13 cellular contexts compared by ENCODE assay signal in genomic region chr20:56414842-56415765, GRCh38. TPM values are rescaled to one million over a fixed set of nuclear protein-coding genes. Genes with fewer than 3 reads are reported as not detected.
DNase-seq lines count a peak whose midpoint lies in the region; ATAC-seq, FAIRE-seq and TF ChIP-seq lines count a peak whose summit lies in the region.
"Had no signal": no experiment of that assay in that cellular context is flagged by ENCODE, and none has a peak within 500 bp of the region (broad histone marks: within the 10 kb centered on the region; RNA-seq: fewer than 3 reads in every experiment).

No MANE protein-coding gene starts in this region.

- H3K4me3 Mint-ChIP-seq in activated CD4-positive, alpha-beta T cell treated with anti-CD3 and anti-CD28 coated beads, Interleukin-2, amount 10 ng/mL, durations not matched to agents 24 days and 14 days, result peak overlapping the region; percentile 57

- POLR2A ChIA-PET in K562 (lab: Yijun Ruan, JAX), result interaction anchor here (0.6 to 5.1 kb wide), 9 partner anchors 8 to 1301 kb away, joined by 3 to 72 read pairs (median 3); partner anchors contain the start of genes AURKA and CSTF1

- DNase-seq in AG08396 (ENCODE audit: low spot score), result peak; percentile 28
- DNase-seq in activated CD4-positive, alpha-beta T cell treated with anti-CD3 and anti-CD28 coated beads, Interleukin-2, amount 10 ng/mL, durations not matched to agents 24 days and 14 days, result peak; percentile 73
- peak; percentile 54 to 91 (median 66) for DNase-seq in K562 (ENCODE audit: extremely low read depth in 1 of 4, low spot score in 3 of 4)
- DNase-seq in OCI-M2 (lab: John Stamatoyannopoulos, UW; ENCODE audit: unreplicated experiment), result no peak
- DNase-seq in NCI-H187 treated with DMSO at 0.1 percent for 48 hours (lab: John Stamatoyannopoulos, UW), result no peak
- no peak for DNase-seq in amygdala (lab: John Stamatoyannopoulos, UW)
- DNase-seq: BE2C, hypothalamus had no signal

- H3K27me3 ChIP-seq in K562 (ENCODE audit: control insufficient read depth in 2 of 2, insufficient read depth in 2 of 2, low read length in 2 of 2) (no peaks in the 10 kb centered on the region), skeletal muscle satellite cell (ENCODE audit: control insufficient read depth, insufficient read depth, low read length) (no peaks in the 10 kb centered on the region)
- H3K27me3 ChIP-seq: BE2C, cardiac muscle cell had no signal

- peak; percentile 56 for ATAC-seq in K562
- ATAC-seq in GM21515 (IDR thresholded peaks at IDR 0.05; ENCODE audit: unreplicated experiment), result no peak

- intact Hi-C loops in activated CD4-positive, alpha-beta T cell treated with anti-CD3 and anti-CD28 coated beads, Interleukin-2, amount 10 ng/mL, durations not matched to agents 24 days and 14 days (cut with micrococcal nuclease), result loop anchor here (1.0 kb wide), 2 partner anchors 25 to 53 kb away; partner anchors contain the start of gene RTF2
- intact Hi-C loops in K562 (cut with micrococcal nuclease), result loop anchor here (5.0 kb wide), 1 partner anchor 52 kb away; the partner anchor contains the start of gene RTF2

- peak; percentile 84 for FAIRE-seq in K562 (lab: Jason Lieb, UNC)
- FAIRE-seq: H54 had no signal

- H3K36me3 ChIP-seq in K562 (ENCODE audit: control insufficient read depth, insufficient read depth, low read length) (peaks cover 43% of the 10 kb centered on the region; the same call in 2 of the 3 replicates), skeletal muscle satellite cell (ENCODE audit: insufficient read depth, low read length) (no peaks in the 10 kb centered on the region)
- H3K36me3 ChIP-seq: cardiac muscle cell had no signal

- CTCF ChIA-PET in K562 (lab: Yijun Ruan, JAX; ENCODE audit: low intra/inter-chr PET ratio), result no interaction called here

- in situ Hi-C loops in K562 (cut with MboI), result no loop called here

- H3K9me1 ChIP-seq in K562 (ENCODE audit: control insufficient read depth, insufficient read depth, low read length), result no peaks in the 10 kb centered on the region

- BruUV-seq in K562 (replicated peaks; lab: Mats Ljungman, UMichigan), result no TSS peak

- peak overlapping the region; percentile 87 for H3K27ac Mint-ChIP-seq in activated CD4-positive, alpha-beta T cell treated with anti-CD3 and anti-CD28 coated beads, Interleukin-2, amount 10 ng/mL, durations not matched to agents 24 days and 14 days

- no peak for TF ChIP-seq POLR2A in K562 (conservative IDR thresholded peaks at IDR 0.05)

- no peaks in the 10 kb centered on the region for H3K27me3 Mint-ChIP-seq in activated CD4-positive, alpha-beta T cell treated with anti-CD3 and anti-CD28 coated beads, Interleukin-2, amount 10 ng/mL, durations not matched to agents 24 days and 14 days

- H3K27ac ChIP-seq in K562 (ENCODE audit: extremely low read depth, low read depth, low read length), result peak overlapping the region; percentile 85
- H3K27ac ChIP-seq: cardiac muscle cell, SK-N-MC had no signal

- no peaks in the 10 kb centered on the region for H3K9me3 ChIP-seq in K562 (replicated peaks; ENCODE audit: control insufficient read depth, insufficient read depth, low read depth, low read length)
- H3K9me3 ChIP-seq in skeletal muscle satellite cell (replicated peaks; ENCODE audit: low read length), result no peaks in the 10 kb centered on the region
- H3K9me3 ChIP-seq: BE2C had no signal

- H3K4me1 ChIP-seq in K562 (replicated peaks in 1 of 2; ENCODE audit: control insufficient read depth in 2 of 2, insufficient read depth in 2 of 2, low read length in 2 of 2) (peaks cover 28 to 59% of the 10 kb centered on the region in 2 experiments), skeletal muscle satellite cell (ENCODE audit: control insufficient read depth, insufficient read depth, low read length) (peaks cover 32% of the 10 kb centered on the region)
- H3K4me1 ChIP-seq: BE2C had no signal

- 5% methylated on average over 12 of the region's 12 CpGs for WGBS in K562 (ENCODE audit: insufficient coverage, low coverage, missing lambda C conversion rate)

- H2AFZ ChIP-seq in K562 (ENCODE audit: low read depth, low read length), result peak overlapping the region; percentile 50

- peak overlapping the region; percentile 77 for H3K4me3 ChIP-seq in K562
- H3K4me3 ChIP-seq in skeletal muscle satellite cell (ENCODE audit: low read length), result no peak overlapping the region
- H3K4me3 ChIP-seq: cardiac muscle cell, SK-N-MC had no signal

- TF ChIP-seq RAD21 in K562 (CRISPR knock-in tag; conservative IDR thresholded peaks at IDR 0.05 in 1 of 2, IDR thresholded peaks at IDR 0.05 in 1 of 2), result no peak

- H3K4me2 ChIP-seq in K562 (ENCODE audit: insufficient read depth, low read length) (peak overlapping the region; percentile 99), skeletal muscle satellite cell (ENCODE audit: low read length) (peak overlapping the region; percentile 48)

- peak; percentile 51; the same call in 1 of the 2 replicates for TF ChIP-seq EP300 in K562 (IDR thresholded peaks at IDR 0.05; ENCODE audit: low read length)

- peaks cover 58% of the 10 kb centered on the region for H3K4me1 Mint-ChIP-seq in activated CD4-positive, alpha-beta T cell treated with anti-CD3 and anti-CD28 coated beads, Interleukin-2, amount 10 ng/mL, durations not matched to agents 24 days and 14 days

- H3K9ac ChIP-seq in K562 (ENCODE audit: insufficient read depth in 1 of 2, low read depth in 2 of 2, low read length in 2 of 2) (peak overlapping the region; percentile 73 to 77; a peak in 3 of 4 replicates), skeletal muscle satellite cell (ENCODE audit: low read depth, low read length) (peak overlapping the region; percentile 16)

- no peaks in the 10 kb centered on the region; the same call in 1 of the 2 replicates for H4K20me1 ChIP-seq in K562 (replicated peaks; ENCODE audit: control insufficient read depth, insufficient read depth, low read length)

- peaks cover 4% of the 10 kb centered on the region for H3K9me3 Mint-ChIP-seq in activated CD4-positive, alpha-beta T cell treated with anti-CD3 and anti-CD28 coated beads, Interleukin-2, amount 10 ng/mL, durations not matched to agents 24 days and 14 days

- peaks cover 43% of the 10 kb centered on the region for H3K36me3 Mint-ChIP-seq in activated CD4-positive, alpha-beta T cell treated with anti-CD3 and anti-CD28 coated beads, Interleukin-2, amount 10 ng/mL, durations not matched to agents 24 days and 14 days (ENCODE audit: low read depth)

- TF ChIP-seq CTCF in K562 (IDR thresholded peaks at IDR 0.05 in 2 of 3, conservative IDR thresholded peaks at IDR 0.05 in 1 of 3; ENCODE audit: insufficient read depth in 2 of 3, low read depth in 1 of 3, low read length in 3 of 3), result no peak

- peaks cover 82% of the 10 kb centered on the region for H3K79me2 ChIP-seq in K562 (ENCODE audit: control insufficient read depth, insufficient read depth, low read length)

RNA-seq across cellular contexts. Expression of gene CASS4, which starts 3.0 kb away (rescaled TPM):
- total RNA-seq in activated CD4-positive, alpha-beta T cell treated with anti-CD3 and anti-CD28 coated beads, Interleukin-2, amount 10 ng/mL, durations not matched to agents 24 days and 14 days, result 2.8 and 3.1 TPM in 2 replicates
- 63.3 and 67.4 TPM in 2 replicates for total RNA-seq in K562 (2011; cell fraction: chromatin; rRNA removed; ENCODE audit: low replicate concordance)
- total RNA-seq in K562 (2011; cell fraction: nucleolus; rRNA removed), result 45.1 and 50.9 TPM in 2 replicates
- 43.0 and 48.2 TPM in 2 replicates for total RNA-seq in K562 (2011; cell fraction: nucleoplasm; rRNA removed)
- 26.7 and 27.1 TPM in 2 replicates for total RNA-seq in K562 (2014; rRNA removed)
- 23.4 and 29.3 TPM in 2 replicates for total RNA-seq in K562 (2014; rRNA removed; fragmentation: Illumina TruSeq; extraction: Trizol)
- total RNA-seq in K562 (2015; rRNA removed; fragmentation: Illumina TruSeq; extraction: Trizol), result 25.3 and 25.6 TPM in 2 replicates
- total RNA-seq in K562 (2021), result 27.8 and 36.8 TPM in 2 replicates
- polyA plus RNA-seq in K562 (2011; rRNA removed), result 53.2 and 53.8 TPM in 2 replicates
- polyA plus RNA-seq in K562 (2011; cell fraction: cytosol; rRNA removed), result 52.4 and 52.9 TPM in 2 replicates
- 28.9 and 33.6 TPM in 2 replicates for polyA plus RNA-seq in K562 (2011; cell fraction: nucleus; rRNA removed)
- 18.6 and 19.4 TPM in 2 replicates for polyA plus RNA-seq in K562 (2012)
- polyA plus RNA-seq in K562 (2014; fragmentation: Illumina TruSeq; extraction: Trizol), result 35.3 and 41.6 TPM in 2 replicates
- polyA plus RNA-seq in K562 (2014; fragmentation: Nextera tagmentation; extraction: Ambion mirVana), result 1 to 10 TPM; 8.1 to 8.8 TPM
- polyA plus RNA-seq in K562 (2014; rRNA removed), result 21.7 and 30.0 TPM in 2 replicates
- 56.7 and 57.5 TPM in 2 replicates for polyA minus RNA-seq in K562 (2011; rRNA and poly(A)+ RNA removed)
- 39.3 and 40.1 TPM in 2 replicates for polyA minus RNA-seq in K562 (2011; cell fraction: cytosol; rRNA and poly(A)+ RNA removed)
- 26.0 and 37.0 TPM in 2 replicates for polyA minus RNA-seq in K562 (2011; cell fraction: nucleus; rRNA and poly(A)+ RNA removed)
- total RNA-seq in skeletal muscle satellite cell (2012; rRNA removed), result 0.87 TPM in 1 of 2 replicates, not detected in the other
- polyA plus RNA-seq: cardiac muscle cell had no signal

RNA-seq across cellular contexts. Expression of gene CSTF1, which starts 22.7 kb away (rescaled TPM):
- 52.2 and 52.5 TPM in 2 replicates for total RNA-seq in activated CD4-positive, alpha-beta T cell treated with anti-CD3 and anti-CD28 coated beads, Interleukin-2, amount 10 ng/mL, durations not matched to agents 24 days and 14 days
- 81.3 and 104 TPM in 2 replicates for total RNA-seq in K562 (2011; cell fraction: chromatin; rRNA removed; ENCODE audit: low replicate concordance)
- total RNA-seq in K562 (2011; cell fraction: nucleolus; rRNA removed), result 51.9 and 54.7 TPM in 2 replicates
- 67.5 and 68.8 TPM in 2 replicates for total RNA-seq in K562 (2011; cell fraction: nucleoplasm; rRNA removed)
- total RNA-seq in K562 (2014; rRNA removed) (30.8 and 36.3 TPM in 2 replicates), K562 (2014; rRNA removed; fragmentation: Illumina TruSeq; extraction: Trizol) (53.4 and 55.2 TPM in 2 replicates), K562 (2015; rRNA removed; fragmentation: Illumina TruSeq; extraction: Trizol) (43.7 and 45.6 TPM in 2 replicates), K562 (2021) (44.4 and 48.9 TPM in 2 replicates)
- polyA plus RNA-seq in K562 (2011; rRNA removed) (76.6 and 92.5 TPM in 2 replicates), K562 (2014; fragmentation: Illumina TruSeq; extraction: Trizol) (48.1 and 56.6 TPM in 2 replicates), K562 (2014; fragmentation: Nextera tagmentation; extraction: Ambion mirVana) (100 to 1,000 TPM in 1 of 2 experiments, 10 to 100 TPM in 1; 74.1 to 110 TPM), K562 (2014; rRNA removed) (33.5 and 40.7 TPM in 2 replicates)
- 77.7 and 92.2 TPM in 2 replicates for polyA plus RNA-seq in K562 (2011; cell fraction: cytosol; rRNA removed)
- 81.7 and 87.2 TPM in 2 replicates for polyA plus RNA-seq in K562 (2011; cell fraction: nucleus; rRNA removed)
- 31.3 and 43.1 TPM in 2 replicates for polyA plus RNA-seq in K562 (2012)
- polyA minus RNA-seq in K562 (2011; rRNA and poly(A)+ RNA removed), result 157 and 159 TPM in 2 replicates
- 48.8 and 68.1 TPM in 2 replicates for polyA minus RNA-seq in K562 (2011; cell fraction: cytosol; rRNA and poly(A)+ RNA removed)
- 30.7 and 57.5 TPM in 2 replicates for polyA minus RNA-seq in K562 (2011; cell fraction: nucleus; rRNA and poly(A)+ RNA removed)
- total RNA-seq in skeletal muscle satellite cell (2012; rRNA removed), result 30.2 and 34.7 TPM in 2 replicates

RNA-seq across cellular contexts. Expression of gene AURKA, which starts 23.1 kb away (rescaled TPM):
- 42.3 and 42.6 TPM in 2 replicates for total RNA-seq in activated CD4-positive, alpha-beta T cell treated with anti-CD3 and anti-CD28 coated beads, Interleukin-2, amount 10 ng/mL, durations not matched to agents 24 days and 14 days
- total RNA-seq in K562 (2011; cell fraction: chromatin; rRNA removed; ENCODE audit: low replicate concordance), result 35.2 and 46.4 TPM in 2 replicates
- 29.4 and 33.6 TPM in 2 replicates for total RNA-seq in K562 (2011; cell fraction: nucleolus; rRNA removed)
- 34.9 and 36.8 TPM in 2 replicates for total RNA-seq in K562 (2011; cell fraction: nucleoplasm; rRNA removed)
- total RNA-seq in K562 (2014; rRNA removed), result 72.7 and 78.4 TPM in 2 replicates
- 113 and 126 TPM in 2 replicates for total RNA-seq in K562 (2014; rRNA removed; fragmentation: Illumina TruSeq; extraction: Trizol)
- 102 and 105 TPM in 2 replicates for total RNA-seq in K562 (2015; rRNA removed; fragmentation: Illumina TruSeq; extraction: Trizol)
- total RNA-seq in K562 (2021), result 97.4 and 101 TPM in 2 replicates
- polyA plus RNA-seq in K562 (2011; rRNA removed), result 112 and 148 TPM in 2 replicates
- 82.8 and 98.1 TPM in 2 replicates for polyA plus RNA-seq in K562 (2011; cell fraction: cytosol; rRNA removed)
- 52.9 and 65.0 TPM in 2 replicates for polyA plus RNA-seq in K562 (2011; cell fraction: nucleus; rRNA removed)
- polyA plus RNA-seq in K562 (2012), result 70.5 and 75.3 TPM in 2 replicates
- polyA plus RNA-seq in K562 (2014; fragmentation: Illumina TruSeq; extraction: Trizol), result 128 and 162 TPM in 2 replicates
- 100 to 1,000 TPM; 130 to 153 TPM for polyA plus RNA-seq in K562 (2014; fragmentation: Nextera tagmentation; extraction: Ambion mirVana)
- 105 and 106 TPM in 2 replicates for polyA plus RNA-seq in K562 (2014; rRNA removed)
- polyA minus RNA-seq in K562 (2011; rRNA and poly(A)+ RNA removed), result 99.4 and 104 TPM in 2 replicates
- polyA minus RNA-seq in K562 (2011; cell fraction: cytosol; rRNA and poly(A)+ RNA removed), result 43.0 and 57.1 TPM in 2 replicates
- polyA minus RNA-seq in K562 (2011; cell fraction: nucleus; rRNA and poly(A)+ RNA removed), result 16.3 and 31.1 TPM in 2 replicates
- total RNA-seq in skeletal muscle satellite cell (2012; rRNA removed), result 34.2 and 38.0 TPM in 2 replicates

RNA-seq across cellular contexts. Expression of gene RTF2, which starts 53.3 kb away (rescaled TPM):
- 92.3 and 96.5 TPM in 2 replicates for total RNA-seq in activated CD4-positive, alpha-beta T cell treated with anti-CD3 and anti-CD28 coated beads, Interleukin-2, amount 10 ng/mL, durations not matched to agents 24 days and 14 days
- total RNA-seq in K562 (2011; cell fraction: chromatin; rRNA removed; ENCODE audit: low replicate concordance), result 29.7 and 29.9 TPM in 2 replicates
- 20.7 and 24.2 TPM in 2 replicates for total RNA-seq in K562 (2011; cell fraction: nucleolus; rRNA removed)
- 33.1 and 37.2 TPM in 2 replicates for total RNA-seq in K562 (2011; cell fraction: nucleoplasm; rRNA removed)
- total RNA-seq in K562 (2014; rRNA removed), result 67.0 and 69.1 TPM in 2 replicates
- 62.1 and 69.8 TPM in 2 replicates for total RNA-seq in K562 (2014; rRNA removed; fragmentation: Illumina TruSeq; extraction: Trizol)
- total RNA-seq in K562 (2015; rRNA removed; fragmentation: Illumina TruSeq; extraction: Trizol), result 67.9 and 70.4 TPM in 2 replicates
- 83.5 and 84.9 TPM in 2 replicates for total RNA-seq in K562 (2021)
- 82.3 and 87.4 TPM in 2 replicates for polyA plus RNA-seq in K562 (2011; rRNA removed)
- polyA plus RNA-seq in K562 (2011; cell fraction: cytosol; rRNA removed), result 68.8 and 69.8 TPM in 2 replicates
- 48.5 and 53.8 TPM in 2 replicates for polyA plus RNA-seq in K562 (2011; cell fraction: nucleus; rRNA removed)
- polyA plus RNA-seq in K562 (2012), result 65.1 and 70.9 TPM in 2 replicates
- 85.1 and 90.7 TPM in 2 replicates for polyA plus RNA-seq in K562 (2014; fragmentation: Illumina TruSeq; extraction: Trizol)
- 100 to 1,000 TPM; 114 to 177 TPM for polyA plus RNA-seq in K562 (2014; fragmentation: Nextera tagmentation; extraction: Ambion mirVana)
- 80.1 and 85.0 TPM in 2 replicates for polyA plus RNA-seq in K562 (2014; rRNA removed)
- polyA minus RNA-seq in K562 (2011; rRNA and poly(A)+ RNA removed), result 46.4 and 55.6 TPM in 2 replicates
- polyA minus RNA-seq in K562 (2011; cell fraction: cytosol; rRNA and poly(A)+ RNA removed), result 29.6 and 30.2 TPM in 2 replicates
- 10.8 and 20.4 TPM in 2 replicates for polyA minus RNA-seq in K562 (2011; cell fraction: nucleus; rRNA and poly(A)+ RNA removed)
- total RNA-seq in skeletal muscle satellite cell (2012; rRNA removed), result 50.9 and 62.4 TPM in 2 replicates

RNA-seq across cellular contexts. Expression of gene FAM210B, which starts 56.3 kb away (rescaled TPM):
- total RNA-seq in activated CD4-positive, alpha-beta T cell treated with anti-CD3 and anti-CD28 coated beads, Interleukin-2, amount 10 ng/mL, durations not matched to agents 24 days and 14 days, result 5.5 and 6.0 TPM in 2 replicates
- total RNA-seq in K562 (2011; cell fraction: chromatin; rRNA removed; ENCODE audit: low replicate concordance), result 34.2 and 45.4 TPM in 2 replicates
- 42.5 and 44.3 TPM in 2 replicates for total RNA-seq in K562 (2011; cell fraction: nucleolus; rRNA removed)
- total RNA-seq in K562 (2011; cell fraction: nucleoplasm; rRNA removed), result 54.1 and 75.7 TPM in 2 replicates
- total RNA-seq in K562 (2014; rRNA removed), result 42.1 and 45.8 TPM in 2 replicates
- 58.1 and 61.2 TPM in 2 replicates for total RNA-seq in K562 (2014; rRNA removed; fragmentation: Illumina TruSeq; extraction: Trizol)
- total RNA-seq in K562 (2015; rRNA removed; fragmentation: Illumina TruSeq; extraction: Trizol), result 37.5 and 39.0 TPM in 2 replicates
- 47.6 and 53.9 TPM in 2 replicates for total RNA-seq in K562 (2021)
- 69.9 and 87.3 TPM in 2 replicates for polyA plus RNA-seq in K562 (2011; rRNA removed)
- 37.8 and 50.3 TPM in 2 replicates for polyA plus RNA-seq in K562 (2011; cell fraction: cytosol; rRNA removed)
- polyA plus RNA-seq in K562 (2011; cell fraction: nucleus; rRNA removed), result 22.8 and 26.7 TPM in 2 replicates
- 44.3 and 72.0 TPM in 2 replicates for polyA plus RNA-seq in K562 (2012)
- 69.3 and 83.3 TPM in 2 replicates for polyA plus RNA-seq in K562 (2014; fragmentation: Illumina TruSeq; extraction: Trizol)
- 10 to 100 TPM; 12.1 to 21.4 TPM for polyA plus RNA-seq in K562 (2014; fragmentation: Nextera tagmentation; extraction: Ambion mirVana)
- polyA plus RNA-seq in K562 (2014; rRNA removed), result 56.0 and 60.7 TPM in 2 replicates
- 46.0 and 53.8 TPM in 2 replicates for polyA minus RNA-seq in K562 (2011; rRNA and poly(A)+ RNA removed)
- 20.9 and 25.4 TPM in 2 replicates for polyA minus RNA-seq in K562 (2011; cell fraction: cytosol; rRNA and poly(A)+ RNA removed)
- 19.5 and 23.7 TPM in 2 replicates for polyA minus RNA-seq in K562 (2011; cell fraction: nucleus; rRNA and poly(A)+ RNA removed)
- total RNA-seq in skeletal muscle satellite cell (2012; rRNA removed), result 23.4 and 32.4 TPM in 2 replicates

Comparison
In these comparisons a context has a peak if more than half of its experiments do, and no peak if none do; other contexts are left out.
1. DNase-seq: peak in AG08396 (single experiment), activated CD4-positive, alpha-beta T cell treated with anti-CD3 and anti-CD28 coated beads, Interleukin-2, amount 10 ng/mL, durations not matched to agents 24 days and 14 days (single experiment) and K562 (4 of 4); none in OCI-M2 (single experiment), NCI-H187 treated with DMSO at 0.1 percent for 48 hours (single experiment) and amygdala (0 of 56).